In the genomic region with DNA sequence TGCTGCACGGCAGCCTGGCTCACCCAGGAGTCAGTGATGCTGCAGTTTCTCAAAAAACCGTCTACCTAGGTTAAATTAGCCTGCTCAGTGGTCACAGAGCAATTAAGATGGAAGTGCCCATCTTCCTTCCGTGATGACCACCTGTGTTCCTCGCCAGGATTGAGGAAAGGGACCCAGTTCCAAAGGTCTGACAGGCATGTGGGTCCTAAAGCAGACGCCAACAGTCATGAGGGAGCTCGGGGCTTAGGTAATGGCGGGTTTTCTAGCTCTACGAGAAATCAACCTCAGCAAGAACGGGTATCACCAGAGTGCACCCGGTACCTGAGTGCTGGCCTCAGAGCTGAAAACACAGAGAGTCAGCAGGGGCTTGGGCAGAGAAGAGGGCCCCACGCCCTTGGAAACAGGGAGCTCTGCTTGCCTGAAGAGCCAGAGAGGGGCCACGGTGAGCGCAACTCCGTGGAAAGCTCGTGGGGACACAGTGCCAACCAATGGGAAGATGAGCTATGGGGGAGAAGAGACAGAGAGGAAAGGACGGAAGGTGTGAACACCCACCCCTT, we compare ENCODE assay signal across 8 cellular contexts. TPM values are rescaled to one million over a fixed set of nuclear protein-coding genes. Genes with fewer than 3 reads are reported as not detected.
DNase-seq lines count a peak whose midpoint lies in the region; ATAC-seq, FAIRE-seq and TF ChIP-seq lines count a peak whose summit lies in the region.

No MANE protein-coding gene starts in this region.

- ATAC-seq in SK-N-SH treated with all-trans-retinoic acid at 6 μM for 48 hours (no peak), foreskin keratinocyte (no peak), GM21367 (IDR thresholded peaks at IDR 0.05; ENCODE audit: unreplicated experiment) (no peak)

- DNase-seq in SK-N-SH: no peak
- no peak for DNase-seq in RWPE1 (ENCODE audit: low spot score)
- no peak for DNase-seq in foreskin keratinocyte
- DNase-seq in RCC 7860 (ENCODE audit: low spot score): no peak
- DNase-seq in ureter (ENCODE audit: low spot score): no peak

- H3K4me1 ChIP-seq in SK-N-SH (ENCODE audit: control insufficient read depth in 1 of 2, insufficient read depth in 2 of 2, low read depth in 1 of 2, low read length in 1 of 2): peaks cover 5 to 36% of the 10 kb centered on the region in 2 experiments; a peak in 3 of 4 replicates
- H3K4me1 ChIP-seq in foreskin keratinocyte: peaks cover 20% of the 10 kb centered on the region
- H3K4me1 ChIP-seq in skeletal muscle satellite cell (ENCODE audit: control insufficient read depth, insufficient read depth, low read length): peaks cover 15% of the 10 kb centered on the region

- H3K36me3 ChIP-seq in SK-N-SH (replicated peaks in 1 of 2; ENCODE audit: control insufficient read depth in 1 of 2, insufficient read depth in 2 of 2, low read length in 1 of 2) (no peaks in the 10 kb centered on the region), skeletal muscle satellite cell (ENCODE audit: insufficient read depth, low read length) (no peaks in the 10 kb centered on the region)

- H3K9ac ChIP-seq in SK-N-SH (no peak overlapping the region), skeletal muscle satellite cell (ENCODE audit: low read depth, low read length) (no peak overlapping the region)

- H3K79me2 ChIP-seq in SK-N-SH (ENCODE audit: insufficient read depth): no peaks in the 10 kb centered on the region

- CTCF ChIA-PET in SK-N-SH (lab: Yijun Ruan, JAX) (interaction anchor here (0.6 to 7.4 kb wide), 56 partner anchors 8 to 417 kb away, joined by 3 to 72 read pairs (median 4); a partner anchor contains a TSS), RWPE1 (lab: Yijun Ruan, JAX) (interaction anchor here (0.5 to 1.6 kb wide), 11 partner anchors 8 to 809 kb away, joined by 3 to 11 read pairs (median 3); a partner anchor contains a TSS)

- H4K20me1 ChIP-seq in SK-N-SH (ENCODE audit: insufficient read depth): no peaks in the 10 kb centered on the region

- no peak for FAIRE-seq in RCC 7860 (lab: Jason Lieb, UNC)

- H3K9me2 ChIP-seq in SK-N-SH: no peaks in the 10 kb centered on the region

- no peak for TF ChIP-seq CTCF in SK-N-SH (IDR thresholded peaks at IDR 0.05)
- TF ChIP-seq CTCF in RWPE1 (conservative IDR thresholded peaks at IDR 0.05; ENCODE audit: low read depth): no peak
- no peak for TF ChIP-seq CTCF in foreskin keratinocyte (conservative IDR thresholded peaks at IDR 0.05)

- H3K4me3 ChIP-seq in SK-N-SH (ENCODE audit: low read depth in 2 of 2, low read length in 1 of 2) (no peak overlapping the region), skeletal muscle satellite cell (ENCODE audit: low read length) (peak overlapping the region; percentile 57)

- no peak for TF ChIP-seq RAD21 in SK-N-SH (IDR thresholded peaks at IDR 0.05; ENCODE audit: low read length)

- H3K4me2 ChIP-seq in SK-N-SH (peak overlapping the region; percentile 73), skeletal muscle satellite cell (ENCODE audit: low read length) (peak overlapping the region; percentile 90)

- H3K27ac ChIP-seq in SK-N-SH (ENCODE audit: low read depth in 2 of 2, low read length in 1 of 2) (peak overlapping the region in 1 of 2 experiments; percentile 48; a peak in 1 of 4 replicates), RWPE1 (peak overlapping the region; percentile 88), foreskin keratinocyte (peak overlapping the region; percentile 57)

- H3F3A ChIP-seq in SK-N-SH (replicated peaks; ENCODE audit: insufficient read depth): no peaks in the 10 kb centered on the region

- no peak for TF ChIP-seq EP300 in SK-N-SH (IDR thresholded peaks at IDR 0.05; ENCODE audit: borderline replicate concordance in 1 of 2, low read depth in 1 of 2, low read length in 1 of 2)

- H2AFZ ChIP-seq in SK-N-SH (ENCODE audit: low read depth): 0 out of 2 replicates have a peak overlapping the region, but pooled peaks have one; percentile 70

- POLR2A ChIA-PET in SK-N-SH (lab: Yijun Ruan, JAX) (interaction anchor here (0.5 to 1.1 kb wide), 4 partner anchors 11 to 32 kb away, joined by 3 to 4 read pairs (median 3); no protein-coding TSS in a partner anchor), RWPE1 (lab: Yijun Ruan, JAX; ENCODE audit: low non-redundant PET) (no interaction called here)

- H3K9me3 ChIP-seq in SK-N-SH: no peaks in the 10 kb centered on the region
- H3K9me3 ChIP-seq in skeletal muscle satellite cell (replicated peaks; ENCODE audit: low read length): no peaks in the 10 kb centered on the region

- WGBS in SK-N-SH (ENCODE audit: low lambda C conversion rate): 85% methylated on average over 16 of the region's 16 CpGs

- H3K27me3 ChIP-seq in SK-N-SH (ENCODE audit: insufficient read depth): no peaks in the 10 kb centered on the region
- no peaks in the 10 kb centered on the region for H3K27me3 ChIP-seq in foreskin keratinocyte
- H3K27me3 ChIP-seq in skeletal muscle satellite cell (ENCODE audit: control insufficient read depth, insufficient read depth, low read length): peaks cover 3% of the 10 kb centered on the region

TF ChIP-seq in SK-N-SH, 30 proteins besides CTCF, POLR2A, EP300 and RAD21:
- TF ChIP-seq FOXM1 (IDR thresholded peaks at IDR 0.05; ENCODE audit: low read depth): no peak
- no peak for TF ChIP-seq MXI1 (IDR thresholded peaks at IDR 0.05; ENCODE audit: low read depth, low read length)
- TF ChIP-seq, protein P1, sequence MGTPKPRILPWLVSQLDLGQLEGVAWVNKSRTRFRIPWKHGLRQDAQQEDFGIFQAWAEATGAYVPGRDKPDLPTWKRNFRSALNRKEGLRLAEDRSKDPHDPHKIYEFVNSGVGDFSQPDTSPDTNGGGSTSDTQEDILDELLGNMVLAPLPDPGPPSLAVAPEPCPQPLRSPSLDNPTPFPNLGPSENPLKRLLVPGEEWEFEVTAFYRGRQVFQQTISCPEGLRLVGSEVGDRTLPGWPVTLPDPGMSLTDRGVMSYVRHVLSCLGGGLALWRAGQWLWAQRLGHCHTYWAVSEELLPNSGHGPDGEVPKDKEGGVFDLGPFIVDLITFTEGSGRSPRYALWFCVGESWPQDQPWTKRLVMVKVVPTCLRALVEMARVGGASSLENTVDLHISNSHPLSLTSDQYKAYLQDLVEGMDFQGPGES (IDR thresholded peaks at IDR 0.05; ENCODE audit: low read depth, low read length): no peak
- TF ChIP-seq CHD2 (IDR thresholded peaks at IDR 0.05; ENCODE audit: low read length, partially characterized antibody): no peak
- TF ChIP-seq RCOR1 (IDR thresholded peaks at IDR 0.05; ENCODE audit: low read length): no peak
- TF ChIP-seq, protein P2, sequence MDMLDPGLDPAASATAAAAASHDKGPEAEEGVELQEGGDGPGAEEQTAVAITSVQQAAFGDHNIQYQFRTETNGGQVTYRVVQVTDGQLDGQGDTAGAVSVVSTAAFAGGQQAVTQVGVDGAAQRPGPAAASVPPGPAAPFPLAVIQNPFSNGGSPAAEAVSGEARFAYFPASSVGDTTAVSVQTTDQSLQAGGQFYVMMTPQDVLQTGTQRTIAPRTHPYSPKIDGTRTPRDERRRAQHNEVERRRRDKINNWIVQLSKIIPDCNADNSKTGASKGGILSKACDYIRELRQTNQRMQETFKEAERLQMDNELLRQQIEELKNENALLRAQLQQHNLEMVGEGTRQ (IDR thresholded peaks at IDR 0.05; ENCODE audit: borderline replicate concordance, low read depth, low read length): no peak
- TF ChIP-seq POLR2AphosphoS5 (IDR thresholded peaks at IDR 0.05; ENCODE audit: low read depth, low read length): no peak
- TF ChIP-seq, protein P3, sequence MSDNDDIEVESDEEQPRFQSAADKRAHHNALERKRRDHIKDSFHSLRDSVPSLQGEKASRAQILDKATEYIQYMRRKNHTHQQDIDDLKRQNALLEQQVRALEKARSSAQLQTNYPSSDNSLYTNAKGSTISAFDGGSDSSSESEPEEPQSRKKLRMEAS (IDR thresholded peaks at IDR 0.05; ENCODE audit: low read depth): no peak

TF ChIP-seq in SK-N-SH treated with all-trans-retinoic acid at 6 μM for 48 hours, 23 proteins besides CTCF, POLR2A, EP300 and RAD21 (continues in another document):
- TF ChIP-seq, protein P4, sequence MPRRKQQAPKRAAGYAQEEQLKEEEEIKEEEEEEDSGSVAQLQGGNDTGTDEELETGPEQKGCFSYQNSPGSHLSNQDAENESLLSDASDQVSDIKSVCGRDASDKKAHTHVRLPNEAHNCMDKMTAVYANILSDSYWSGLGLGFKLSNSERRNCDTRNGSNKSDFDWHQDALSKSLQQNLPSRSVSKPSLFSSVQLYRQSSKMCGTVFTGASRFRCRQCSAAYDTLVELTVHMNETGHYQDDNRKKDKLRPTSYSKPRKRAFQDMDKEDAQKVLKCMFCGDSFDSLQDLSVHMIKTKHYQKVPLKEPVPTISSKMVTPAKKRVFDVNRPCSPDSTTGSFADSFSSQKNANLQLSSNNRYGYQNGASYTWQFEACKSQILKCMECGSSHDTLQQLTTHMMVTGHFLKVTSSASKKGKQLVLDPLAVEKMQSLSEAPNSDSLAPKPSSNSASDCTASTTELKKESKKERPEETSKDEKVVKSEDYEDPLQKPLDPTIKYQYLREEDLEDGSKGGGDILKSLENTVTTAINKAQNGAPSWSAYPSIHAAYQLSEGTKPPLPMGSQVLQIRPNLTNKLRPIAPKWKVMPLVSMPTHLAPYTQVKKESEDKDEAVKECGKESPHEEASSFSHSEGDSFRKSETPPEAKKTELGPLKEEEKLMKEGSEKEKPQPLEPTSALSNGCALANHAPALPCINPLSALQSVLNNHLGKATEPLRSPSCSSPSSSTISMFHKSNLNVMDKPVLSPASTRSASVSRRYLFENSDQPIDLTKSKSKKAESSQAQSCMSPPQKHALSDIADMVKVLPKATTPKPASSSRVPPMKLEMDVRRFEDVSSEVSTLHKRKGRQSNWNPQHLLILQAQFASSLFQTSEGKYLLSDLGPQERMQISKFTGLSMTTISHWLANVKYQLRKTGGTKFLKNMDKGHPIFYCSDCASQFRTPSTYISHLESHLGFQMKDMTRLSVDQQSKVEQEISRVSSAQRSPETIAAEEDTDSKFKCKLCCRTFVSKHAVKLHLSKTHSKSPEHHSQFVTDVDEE (CRISPR knock-in tag; IDR thresholded peaks at IDR 0.05): no peak
- TF ChIP-seq CSDC2 (CRISPR knock-in tag; IDR thresholded peaks at IDR 0.05) (no peak), TOX (CRISPR knock-in tag; IDR thresholded peaks at IDR 0.05; ENCODE audit: borderline replicate concordance) (no peak), OSR1 (CRISPR knock-in tag; IDR thresholded peaks at IDR 0.05) (no peak)

RNA-seq across cellular contexts. Expression of a gene that starts 34.3 kb away (rescaled TPM):
- 5.5 and 5.6 TPM in 2 replicates for polyA plus RNA-seq in SK-N-SH (2012; rRNA removed)
- 2.3 and 2.6 TPM in 2 replicates for polyA plus RNA-seq in SK-N-SH (2012; cell fraction: cytosol; rRNA removed)
- polyA plus RNA-seq in SK-N-SH (2012; cell fraction: nucleus; rRNA removed): 18.6 and 20.2 TPM in 2 replicates
- total RNA-seq in foreskin keratinocyte: 6.6 and 8.0 TPM in 2 replicates
- polyA plus RNA-seq in foreskin keratinocyte: 3.0 and 3.2 TPM in 2 replicates
- total RNA-seq in skeletal muscle satellite cell (2012; rRNA removed): 4.8 and 7.1 TPM in 2 replicates
- 40.1 TPM for total RNA-seq in ureter
